In the genomic region with DNA sequence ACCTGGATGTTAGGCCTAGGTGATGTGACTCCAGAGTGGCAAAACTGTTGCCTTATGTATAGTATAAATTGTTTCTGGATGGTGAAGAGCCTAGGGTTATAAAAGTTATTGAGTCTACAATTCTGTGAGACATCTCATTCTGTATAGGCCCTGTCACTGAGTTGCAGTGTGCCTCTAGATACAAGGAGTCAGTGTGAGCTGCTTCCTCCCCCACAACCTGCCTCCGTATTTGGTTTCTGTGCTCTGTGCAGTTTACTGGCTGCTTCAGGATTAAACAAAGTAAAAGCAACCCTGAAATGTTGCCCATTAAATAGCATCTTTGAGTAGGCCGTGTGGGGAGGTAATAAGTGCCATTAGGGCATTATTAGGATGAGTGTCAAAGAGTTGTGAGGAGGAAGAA, we compare ENCODE assay signal across 10 cellular contexts. TPM values are rescaled to one million over a fixed set of nuclear protein-coding genes. Genes with fewer than 3 reads are reported as not detected.
DNase-seq lines count a peak whose midpoint lies in the region; ATAC-seq and TF ChIP-seq lines count a peak whose summit lies in the region.
"Had no signal": no experiment of that assay in that cellular context is flagged by ENCODE, and none has a peak within 500 bp of the region (broad histone marks: within the 10 kb centered on the region; RNA-seq: fewer than 3 reads in every experiment).

No MANE protein-coding gene starts in this region.

- H3K4me1 Mint-ChIP-seq in Caco-2 (ENCODE audit: low read depth, unreplicated experiment): peaks cover 30% of the 10 kb centered on the region
- H3K4me1 Mint-ChIP-seq in T-cell: peaks cover 33 to 48% (median 36%) of the 10 kb centered on the region in 3 donors
- H3K4me1 Mint-ChIP-seq in glutamatergic neuron (ENCODE audit: low read depth, unreplicated experiment): peaks cover 13% of the 10 kb centered on the region
- H3K4me1 Mint-ChIP-seq in GM23338: peaks cover 22% of the 10 kb centered on the region

- no peaks in the 10 kb centered on the region for H3K9me2 ChIP-seq in GM23338 (ENCODE audit: insufficient read depth)

- BruUV-seq in Caco-2 (replicated peaks; lab: Mats Ljungman, UMichigan): no TSS peak

- intact Hi-C loops in Caco-2 (cut with micrococcal nuclease; ENCODE audit: unreplicated experiment) (no loop called here), psoas muscle (cut with DNase I) (no loop called here)

- ATAC-seq in T-cell (replicated peaks in 1 of 4) (no peak), psoas muscle (no peak), GM23338 (no peak), HG02588 (IDR thresholded peaks at IDR 0.05; ENCODE audit: unreplicated experiment) (no peak), GM19328 (IDR thresholded peaks at IDR 0.05; ENCODE audit: unreplicated experiment) (no peak)

- H3K27me3 Mint-ChIP-seq in Caco-2 (ENCODE audit: insufficient read depth, unreplicated experiment): no peaks in the 10 kb centered on the region
- no peaks in the 10 kb centered on the region for H3K27me3 Mint-ChIP-seq in T-cell
- H3K27me3 Mint-ChIP-seq in glutamatergic neuron (ENCODE audit: unreplicated experiment): peaks cover 9% of the 10 kb centered on the region
- H3K27me3 Mint-ChIP-seq in GM23338 (ENCODE audit: insufficient read depth, low read depth, poor library complexity): peaks cover 13% of the 10 kb centered on the region

- TF ChIP-seq CTCF in Caco-2 (IDR thresholded peaks at IDR 0.05; ENCODE audit: insufficient read depth in 1 of 2, low read depth in 1 of 2, low read length in 1 of 2, severe bottlenecking in 1 of 2, unreplicated experiment in 1 of 2) (no peak), glutamatergic neuron (IDR thresholded peaks at IDR 0.05; ENCODE audit: partially characterized antibody, unreplicated experiment) (no peak), psoas muscle (IDR thresholded peaks at IDR 0.05) (no peak), GM23338 (conservative IDR thresholded peaks at IDR 0.05; ENCODE audit: low read depth in 2 of 2) (no peak)

- peak overlapping the region; percentile 100 for H3K27ac ChIP-seq in psoas muscle
- no peak overlapping the region for H3K27ac ChIP-seq in GM23338 (ENCODE audit: low read depth)

- H3K4me3 ChIP-seq in Caco-2 (ENCODE audit: low read depth, low read length) (no peak overlapping the region), psoas muscle (peak overlapping the region; percentile 97), GM23338 (no peak overlapping the region)

- no peaks in the 10 kb centered on the region for H3K36me3 ChIP-seq in Caco-2 (ENCODE audit: control insufficient read depth, insufficient read depth, low read length)
- no peaks in the 10 kb centered on the region for H3K36me3 ChIP-seq in psoas muscle (ENCODE audit: insufficient read depth in 1 of 2, low read depth in 1 of 2)
- no peaks in the 10 kb centered on the region for H3K36me3 ChIP-seq in GM23338 (ENCODE audit: insufficient read depth)

- DNase-seq in Caco-2 (no peak), T-cell (no peak), glutamatergic neuron (no peak), psoas muscle (no peak), GM23338 (ENCODE audit: low spot score) (no peak), dermis blood vessel endothelial cell (no peak)
- DNase-seq: C1 segment of cervical spinal cord, RPMI8226 had no signal

- H3K27ac Mint-ChIP-seq in Caco-2 (ENCODE audit: unreplicated experiment): no peak overlapping the region
- H3K27ac Mint-ChIP-seq in T-cell: peak overlapping the region; percentile 64 to 97
- H3K27ac Mint-ChIP-seq in glutamatergic neuron (ENCODE audit: unreplicated experiment): no peak overlapping the region
- no peak overlapping the region for H3K27ac Mint-ChIP-seq in GM23338

- H3K4me3 Mint-ChIP-seq in Caco-2 (ENCODE audit: unreplicated experiment): peak overlapping the region; percentile 95
- H3K4me3 Mint-ChIP-seq in T-cell: peak overlapping the region in 2 of 3 donors; percentile 99
- peak overlapping the region; percentile 98 for H3K4me3 Mint-ChIP-seq in glutamatergic neuron (ENCODE audit: unreplicated experiment)
- no peak overlapping the region; the same call in 2 of the 3 replicates for H3K4me3 Mint-ChIP-seq in GM23338

- no peak overlapping the region for H3K4me2 ChIP-seq in GM23338

- WGBS in psoas muscle, 3 donors: 38 to 57% (median 41%) methylated on average over 2 of the region's 2 CpGs

- H3K36me3 Mint-ChIP-seq in Caco-2 (ENCODE audit: insufficient read depth, unreplicated experiment): peaks cover 26% of the 10 kb centered on the region
- no peaks in the 10 kb centered on the region for H3K36me3 Mint-ChIP-seq in T-cell
- H3K36me3 Mint-ChIP-seq in glutamatergic neuron (ENCODE audit: unreplicated experiment): no peaks in the 10 kb centered on the region
- peaks cover 13% of the 10 kb centered on the region for H3K36me3 Mint-ChIP-seq in GM23338 (ENCODE audit: low read depth)

- peaks cover 27% of the 10 kb centered on the region for H3K79me2 ChIP-seq in GM23338 (replicated peaks; ENCODE audit: insufficient read depth)

- H3K9me3 Mint-ChIP-seq in Caco-2 (ENCODE audit: unreplicated experiment) (no peaks in the 10 kb centered on the region), T-cell (no peaks in the 10 kb centered on the region), glutamatergic neuron (ENCODE audit: unreplicated experiment) (peaks cover 16% of the 10 kb centered on the region), GM23338 (no peaks in the 10 kb centered on the region)

- H3K9me3 ChIP-seq in Caco-2 (no peaks in the 10 kb centered on the region), psoas muscle (no peaks in the 10 kb centered on the region)

- H3K27me3 ChIP-seq in Caco-2 (replicated peaks; ENCODE audit: control insufficient read depth, insufficient read depth, low read length) (no peaks in the 10 kb centered on the region), psoas muscle (ENCODE audit: insufficient read depth in 3 of 3, low read length in 2 of 3) (no peaks in the 10 kb centered on the region), GM23338 (ENCODE audit: insufficient read depth) (no peaks in the 10 kb centered on the region)

- peaks cover 9% of the 10 kb centered on the region for H3K4me1 ChIP-seq in Caco-2
- H3K4me1 ChIP-seq in psoas muscle: peaks cover 16% of the 10 kb centered on the region
- peaks cover 14% of the 10 kb centered on the region for H3K4me1 ChIP-seq in GM23338 (ENCODE audit: insufficient read depth)

- POLR2A ChIA-PET in Caco-2 (lab: Charles Lee): no interaction called here
- POLR2A ChIA-PET in T-cell (lab: Charles Lee): interaction anchor here in 1 of 2 donors (0.8 kb wide), 1 partner anchor 8 kb away, joined by 6 read pairs; no protein-coding TSS in a partner anchor

- peaks cover 8% of the 10 kb centered on the region for H4K20me1 ChIP-seq in GM23338 (replicated peaks; ENCODE audit: insufficient read depth)

- no peaks in the 10 kb centered on the region for H3F3A ChIP-seq in GM23338 (replicated peaks; ENCODE audit: low read depth)

- CTCF ChIA-PET in Caco-2 (lab: Charles Lee) (no interaction called here), T-cell (lab: Charles Lee) (interaction anchor here in 1 of 2 donors (0.8 kb wide), 1 partner anchor 21 kb away, joined by 3 read pairs; no protein-coding TSS in a partner anchor)

- H2AFZ ChIP-seq in GM23338: no peak overlapping the region

TF ChIP-seq in GM23338, 12 proteins besides CTCF, POLR2A, EP300 and RAD21 (continues in another document):
- TF ChIP-seq EZH2phosphoT487 (IDR thresholded peaks at IDR 0.05; ENCODE audit: unreplicated experiment): no peak

RNA-seq across cellular contexts. Expression of a gene that starts 1.9 kb away (rescaled TPM):
- total RNA-seq in Caco-2 (2022) (78.8 and 83.2 TPM in 2 replicates), T-cell (100 to 1,000 TPM in 2 of 5 donors, 10 to 100 TPM in 3; 45.0 to 268 (median 52.1) TPM), glutamatergic neuron (ENCODE audit: unreplicated experiment) (168 TPM), psoas muscle (100 to 1,000 TPM in 1 of 4 donors, 10 to 100 TPM in 3; 43.7 to 163 (median 54.0) TPM), dermis blood vessel endothelial cell (34.1 and 55.5 TPM in 2 replicates)
- polyA plus RNA-seq in psoas muscle (100 to 1,000 TPM in 1 of 3 donors, 10 to 100 TPM in 2; 34.7 to 153 (median 84.1) TPM), GM23338 (2016; fragmentation: Nextera tagmentation; extraction: Ambion mirVana) (59.6 and 69.6 TPM in 2 replicates)
- total RNA-seq in GM23338 (2014; rRNA removed; shearing (Covaris generic)): 73.6 TPM in 2 replicates

RNA-seq across cellular contexts. Expression of a gene that starts 32.4 kb away (rescaled TPM):
- total RNA-seq in Caco-2 (2022): 2.0 TPM in 2 replicates
- 1 to 10 TPM; 1.4 to 2.9 (median 1.6) TPM for total RNA-seq in T-cell
- 2.8 TPM for total RNA-seq in glutamatergic neuron (ENCODE audit: unreplicated experiment)
- total RNA-seq in psoas muscle: 1 to 10 TPM; 1.9 to 9.8 (median 8.0) TPM
- 10 to 100 TPM in 1 of 3 donors, 1 to 10 TPM in 2; 1.7 to 16.2 (median 6.4) TPM for polyA plus RNA-seq in psoas muscle
- 0.21 and 0.27 TPM in 2 replicates for total RNA-seq in GM23338 (2014; rRNA removed; shearing (Covaris generic))
- polyA plus RNA-seq in GM23338 (2016; fragmentation: Nextera tagmentation; extraction: Ambion mirVana): 0.52 and 0.71 TPM in 2 replicates
- total RNA-seq in dermis blood vessel endothelial cell: 0.17 and 1.3 TPM in 2 replicates

Comparison
In these comparisons a context has a peak if more than half of its experiments do, and no peak if none do; other contexts are left out.
1. H3K27ac Mint-ChIP-seq: peak in T-cell (2 of 2); none in Caco-2 (single experiment), glutamatergic neuron (single experiment) and GM23338 (single experiment).